In genomic region chr9:35035851-35036701, GRCh38 we compare ENCODE assay signal across 8 cellular contexts. TPM values are rescaled to one million over a fixed set of nuclear protein-coding genes. Genes with fewer than 3 reads are reported as not detected.
DNase-seq lines count a peak whose midpoint lies in the region; ATAC-seq, FAIRE-seq and TF ChIP-seq lines count a peak whose summit lies in the region.

No MANE protein-coding gene starts in this region.

- no peaks in the 10 kb centered on the region for H3K9me1 ChIP-seq in keratinocyte (ENCODE audit: control insufficient read depth, extremely low read depth, insufficient read depth, low read length)

- H3K36me3 Mint-ChIP-seq in activated naive CD4-positive, alpha-beta T cell treated with anti-CD3 and anti-CD28 coated beads, Interleukin-2, amount 50 U/mL, for 24 hours = peaks cover 6% of the 10 kb centered on the region
- H3K36me3 Mint-ChIP-seq in stimulated activated naive B cell treated with anti-CD40 and anti-IgM and Interleukin-4, amounts not matched to agents 10 μg/mL and 1 μg/mL and 100 μg/mL, for 72 hours = peaks cover 16 to 28% of the 10 kb centered on the region in 2 donors

- TF ChIP-seq CTCF in keratinocyte (optimal IDR thresholded peaks at IDR 0.05 in 1 of 3, IDR thresholded peaks at IDR 0.05 in 1 of 3, conservative IDR thresholded peaks at IDR 0.05 in 1 of 3; ENCODE audit: extremely low read depth in 1 of 3, insufficient read depth in 2 of 3, low read length in 3 of 3) = peak in 1 of 3 experiments; percentile 18

- H3K9me3 ChIP-seq in keratinocyte (ENCODE audit: control insufficient read depth, low read depth, low read length) = no peaks in the 10 kb centered on the region

- dilution Hi-C loops in keratinocyte (cut with MboI; ENCODE audit: extremely low pct_ligation_motif_present, low sequenced_read_pairs) = no loop called here

- H3K36me3 ChIP-seq in H7 (replicated peaks; ENCODE audit: control insufficient read depth, insufficient read depth, low read length) (no peaks in the 10 kb centered on the region), keratinocyte (ENCODE audit: control insufficient read depth in 2 of 2, extremely low read depth in 1 of 2, insufficient read depth in 2 of 2, low read length in 2 of 2) (peaks cover 0 to 5% of the 10 kb centered on the region in 2 experiments)

- H3K4me1 ChIP-seq in keratinocyte (ENCODE audit: control insufficient read depth, extremely low read depth, insufficient read depth, low read length) = peaks cover 10% of the 10 kb centered on the region

- no peak overlapping the region for H3K9ac ChIP-seq in keratinocyte (ENCODE audit: control insufficient read depth, extremely low read depth, insufficient read depth, low read length)

- H2AFZ ChIP-seq in keratinocyte (ENCODE audit: control insufficient read depth, low read length) = peak overlapping the region; percentile 75

- H3K79me2 ChIP-seq in keratinocyte (ENCODE audit: control insufficient read depth, insufficient read depth, low read length) = no peaks in the 10 kb centered on the region

- H3K4me2 ChIP-seq in keratinocyte (ENCODE audit: control insufficient read depth, extremely low read depth, insufficient read depth, low read depth, low read length) = peak overlapping the region; percentile 47

- peak; percentile 75 to 85 for ATAC-seq in stimulated activated naive B cell treated with anti-CD40 and anti-IgM and Interleukin-4, amounts not matched to agents 10 μg/mL and 1 μg/mL and 100 μg/mL, for 72 hours (replicated peaks)
- ATAC-seq in HG02588 (IDR thresholded peaks at IDR 0.05; ENCODE audit: unreplicated experiment) (no peak), GM19463 (IDR thresholded peaks at IDR 0.05; ENCODE audit: unreplicated experiment) (no peak), GM21737 (IDR thresholded peaks at IDR 0.05; ENCODE audit: unreplicated experiment) (no peak)

- H3K9me3 Mint-ChIP-seq in activated naive CD4-positive, alpha-beta T cell treated with anti-CD3 and anti-CD28 coated beads, Interleukin-2, amount 50 U/mL, for 24 hours = no peaks in the 10 kb centered on the region
- H3K9me3 Mint-ChIP-seq in stimulated activated naive B cell treated with anti-CD40 and anti-IgM and Interleukin-4, amounts not matched to agents 10 μg/mL and 1 μg/mL and 100 μg/mL, for 72 hours = no peaks in the 10 kb centered on the region

- peaks cover 10% of the 10 kb centered on the region for H3K4me1 Mint-ChIP-seq in activated naive CD4-positive, alpha-beta T cell treated with anti-CD3 and anti-CD28 coated beads, Interleukin-2, amount 50 U/mL, for 24 hours
- H3K4me1 Mint-ChIP-seq in stimulated activated naive B cell treated with anti-CD40 and anti-IgM and Interleukin-4, amounts not matched to agents 10 μg/mL and 1 μg/mL and 100 μg/mL, for 72 hours = peaks cover 13 to 18% of the 10 kb centered on the region in 2 donors

- DNase-seq in H7 = peak; percentile 53
- DNase-seq in keratinocyte (ENCODE audit: low read depth, low spot score) = no peak
- peak; percentile 23 for DNase-seq in stimulated activated naive B cell treated with anti-CD40 and anti-IgM and Interleukin-4, amounts not matched to agents 10 μg/mL and 1 μg/mL and 100 μg/mL, for 72 hours
- DNase-seq in NCI-H128 (lab: John Stamatoyannopoulos, UW; ENCODE audit: unreplicated experiment) = no peak

- H3K4me3 ChIP-seq in H7 (ENCODE audit: insufficient read depth, low read depth, low read length) (peak overlapping the region; percentile 23; the same call in 1 of the 2 replicates), keratinocyte (ENCODE audit: control insufficient read depth in 2 of 3, extremely low read depth in 1 of 3, insufficient read depth in 2 of 3, low read depth in 1 of 3, low read length in 3 of 3) (peak overlapping the region in 2 of 3 experiments; percentile 20 to 49)

- H3K27me3 ChIP-seq in H7 (ENCODE audit: control insufficient read depth, insufficient read depth, low read length) (no peaks in the 10 kb centered on the region), keratinocyte (ENCODE audit: control insufficient read depth, extremely low read depth, insufficient read depth, low read length) (no peaks in the 10 kb centered on the region)

- H3K27me3 Mint-ChIP-seq in activated naive CD4-positive, alpha-beta T cell treated with anti-CD3 and anti-CD28 coated beads, Interleukin-2, amount 50 U/mL, for 24 hours = no peaks in the 10 kb centered on the region
- H3K27me3 Mint-ChIP-seq in stimulated activated naive B cell treated with anti-CD40 and anti-IgM and Interleukin-4, amounts not matched to agents 10 μg/mL and 1 μg/mL and 100 μg/mL, for 72 hours = no peaks in the 10 kb centered on the region

- H4K20me1 ChIP-seq in keratinocyte (ENCODE audit: control insufficient read depth, extremely low read depth, insufficient read depth, low read length) = no peaks in the 10 kb centered on the region

- peak overlapping the region; percentile 32 for H3K27ac Mint-ChIP-seq in activated naive CD4-positive, alpha-beta T cell treated with anti-CD3 and anti-CD28 coated beads, Interleukin-2, amount 50 U/mL, for 24 hours
- H3K27ac Mint-ChIP-seq in stimulated activated naive B cell treated with anti-CD40 and anti-IgM and Interleukin-4, amounts not matched to agents 10 μg/mL and 1 μg/mL and 100 μg/mL, for 72 hours = no peak overlapping the region

- peak overlapping the region; percentile 63 for H3K4me3 Mint-ChIP-seq in activated naive CD4-positive, alpha-beta T cell treated with anti-CD3 and anti-CD28 coated beads, Interleukin-2, amount 50 U/mL, for 24 hours
- H3K4me3 Mint-ChIP-seq in stimulated activated naive B cell treated with anti-CD40 and anti-IgM and Interleukin-4, amounts not matched to agents 10 μg/mL and 1 μg/mL and 100 μg/mL, for 72 hours = peak overlapping the region; percentile 67 to 77

- FAIRE-seq in keratinocyte (lab: Jason Lieb, UNC) = no peak

- H3K27ac ChIP-seq in keratinocyte (ENCODE audit: control insufficient read depth, insufficient read depth, low read length) = no peak overlapping the region

RNA-seq across cellular contexts. Expression of gene VCP, which starts 36.3 kb away (rescaled TPM):
- 509 and 709 TPM in 2 replicates for total RNA-seq in H7 (2014; rRNA removed; shearing (Covaris generic))
- polyA plus RNA-seq in keratinocyte = 339 to 414 TPM (median 356 TPM) in 3 replicates
- 109 TPM for polyA plus RNA-seq in keratinocyte (2011; ENCODE audit: low read depth)
- 235 and 294 TPM in 2 replicates for polyA plus RNA-seq in keratinocyte (2011; cell fraction: cytosol; rRNA removed)
- 447 and 511 TPM in 2 replicates for polyA plus RNA-seq in keratinocyte (2011; cell fraction: nucleus; rRNA removed)
- 197 and 386 TPM in 2 replicates for polyA plus RNA-seq in keratinocyte (2012; ENCODE audit: low replicate concordance)
- 460 to 537 TPM (median 484 TPM) in 3 replicates for polyA minus RNA-seq in keratinocyte
- polyA minus RNA-seq in keratinocyte (2011; cell fraction: cytosol; rRNA and poly(A)+ RNA removed) = 296 TPM
- 417 and 614 TPM in 2 replicates for polyA minus RNA-seq in keratinocyte (2011; cell fraction: nucleus; rRNA and poly(A)+ RNA removed)

RNA-seq across cellular contexts. Expression of gene FANCG, which starts 43.7 kb away (rescaled TPM):
- total RNA-seq in H7 (2014; rRNA removed; shearing (Covaris generic)) = 87.1 and 89.6 TPM in 2 replicates
- 9.4 to 14.6 TPM (median 14.5 TPM) in 3 replicates for polyA plus RNA-seq in keratinocyte
- polyA plus RNA-seq in keratinocyte (2011; ENCODE audit: low read depth) = 8.3 TPM
- 5.1 and 7.0 TPM in 2 replicates for polyA plus RNA-seq in keratinocyte (2011; cell fraction: cytosol; rRNA removed)
- polyA plus RNA-seq in keratinocyte (2011; cell fraction: nucleus; rRNA removed) = 27.6 and 30.3 TPM in 2 replicates
- 10.5 and 16.2 TPM in 2 replicates for polyA plus RNA-seq in keratinocyte (2012; ENCODE audit: low replicate concordance)
- 5.7 to 16.3 TPM (median 16.1 TPM) in 3 replicates for polyA minus RNA-seq in keratinocyte
- polyA minus RNA-seq in keratinocyte (2011; cell fraction: cytosol; rRNA and poly(A)+ RNA removed) = 4.0 TPM
- polyA minus RNA-seq in keratinocyte (2011; cell fraction: nucleus; rRNA and poly(A)+ RNA removed) = 7.4 and 11.3 TPM in 2 replicates

RNA-seq across cellular contexts. Expression of gene DNAJB5, which starts 46.5 kb away (rescaled TPM):
- total RNA-seq in H7 (2014; rRNA removed; shearing (Covaris generic)) = 48.9 and 51.2 TPM in 2 replicates
- polyA plus RNA-seq in keratinocyte = 2.4 to 3.9 TPM (median 2.7 TPM) in 3 replicates
- polyA plus RNA-seq in keratinocyte (2011; ENCODE audit: low read depth) = 1.5 TPM
- polyA plus RNA-seq in keratinocyte (2011; cell fraction: cytosol; rRNA removed) = 3.3 and 4.1 TPM in 2 replicates
- 3.0 and 5.0 TPM in 2 replicates for polyA plus RNA-seq in keratinocyte (2011; cell fraction: nucleus; rRNA removed)
- 4.5 and 4.8 TPM in 2 replicates for polyA plus RNA-seq in keratinocyte (2012; ENCODE audit: low replicate concordance)
- 1.6 to 3.9 TPM (median 2.8 TPM) in 3 replicates for polyA minus RNA-seq in keratinocyte
- 1.9 TPM for polyA minus RNA-seq in keratinocyte (2011; cell fraction: cytosol; rRNA and poly(A)+ RNA removed)
- 1.4 and 1.9 TPM in 2 replicates for polyA minus RNA-seq in keratinocyte (2011; cell fraction: nucleus; rRNA and poly(A)+ RNA removed)

Comparison
In these comparisons a context has a peak if more than half of its experiments do, and no peak if none do; other contexts are left out.
1. DNase-seq: peak in H7 (single experiment) and stimulated activated naive B cell treated with anti-CD40 and anti-IgM and Interleukin-4, amounts not matched to agents 10 μg/mL and 1 μg/mL and 100 μg/mL, for 72 hours (single experiment); none in keratinocyte (single experiment) and NCI-H128 (single experiment).
2. ATAC-seq: peak in stimulated activated naive B cell treated with anti-CD40 and anti-IgM and Interleukin-4, amounts not matched to agents 10 μg/mL and 1 μg/mL and 100 μg/mL, for 72 hours (2 of 2); none in HG02588 (single experiment), GM19463 (single experiment) and GM21737 (single experiment).